ENCODE assay signal across 8 cellular contexts in genomic region chrX:48597353-48598264, GRCh38. TPM values are rescaled to one million over a fixed set of nuclear protein-coding genes. Genes with fewer than 3 reads are reported as not detected.
DNase-seq lines count a peak whose midpoint lies in the region; ATAC-seq and FAIRE-seq lines count a peak whose summit lies in the region.

Gene WDR13 (plus strand): TSS chrX:48597492. CDS start chrX:48597997, 505 bp downstream.

- no peaks in the 10 kb centered on the region for H3K9me3 Mint-ChIP-seq in activated T-cell treated with anti-CD3 and anti-CD28 coated beads, Interleukin-2, amount 50 U/mL, for 72 hours

- H3K27ac ChIP-seq in Karpas-422 (ENCODE audit: low read length), result peak within 1 kb of the TSS; percentile 74
- H3K27ac ChIP-seq in muscle layer of colon (ENCODE audit: low read depth, low read length), result peak within 1 kb of the TSS; percentile 82

- H3K4me1 Mint-ChIP-seq in activated T-cell treated with anti-CD3 and anti-CD28 coated beads, Interleukin-2, amount 50 U/mL, for 72 hours (ENCODE audit: low read depth), result peaks cover 14% of the 10 kb centered on the region

- DNase-seq in DMS114 treated with DMSO at 0.1 percent for 48 hours (lab: John Stamatoyannopoulos, UW; ENCODE audit: unreplicated experiment), result peak; percentile 85
- DNase-seq in Karpas-422, result peak; percentile 95
- DNase-seq in RCC 7860 (ENCODE audit: low spot score), result peak; percentile 86
- peak; percentile 87 to 90 for DNase-seq in activated T-cell treated with anti-CD3 and anti-CD28 coated beads, Interleukin-2, amount 50 U/mL, for 72 hours
- peak; percentile 77 to 79 for DNase-seq in stimulated activated CD8-positive, alpha-beta memory T cell treated with anti-CD3 and anti-CD28 coated beads, Interleukin-7, amount 100 ng/mL, for 1 hour (ENCODE audit: low read depth in 2 of 2)

- peak within 1 kb of the TSS; percentile 87 to 94 for H3K4me3 Mint-ChIP-seq in activated T-cell treated with anti-CD3 and anti-CD28 coated beads, Interleukin-2, amount 50 U/mL, for 72 hours

- H3K9ac ChIP-seq in Karpas-422 (ENCODE audit: low read length) (peak within 1 kb of the TSS; percentile 89), muscle layer of colon (ENCODE audit: low read length) (peak within 1 kb of the TSS; percentile 70)

- peak within 1 kb of the TSS; percentile 70 for H3K4me2 ChIP-seq in Karpas-422 (ENCODE audit: low read depth, low read length, poor library complexity, severe bottlenecking)

- H3K9me2 ChIP-seq in Karpas-422 (replicated peaks; ENCODE audit: insufficient read depth, low read length), result no peaks in the 10 kb centered on the region

- H4K20me1 ChIP-seq in Karpas-422 (ENCODE audit: insufficient read depth, low read depth, low read length), result no peaks in the 10 kb centered on the region

- peak within 1 kb of the TSS; percentile 79 for H3K4me3 ChIP-seq in Karpas-422 (ENCODE audit: low read length)
- H3K4me3 ChIP-seq in muscle layer of colon (ENCODE audit: low read depth in 1 of 2, low read length in 2 of 2), result peak within 1 kb of the TSS; percentile 52 to 69

- ATAC-seq in GM21619 (IDR thresholded peaks at IDR 0.05; ENCODE audit: unreplicated experiment), result peak; percentile 68
- peak; percentile 93 for ATAC-seq in activated T-cell treated with anti-CD3 and anti-CD28 coated beads, Interleukin-2, amount 50 U/mL, for 72 hours (replicated peaks in 1 of 2)
- ATAC-seq in esophagus mucosa, result peak; percentile 95

- no peaks in the 10 kb centered on the region for H3K36me3 ChIP-seq in Karpas-422 (ENCODE audit: insufficient read depth, low read length)
- H3K36me3 ChIP-seq in muscle layer of colon (ENCODE audit: insufficient read depth, low read length), result peaks cover 18% of the 10 kb centered on the region

- H3K9me3 ChIP-seq in Karpas-422 (ENCODE audit: low read length), result no peaks in the 10 kb centered on the region
- H3K9me3 ChIP-seq in muscle layer of colon (ENCODE audit: low read length), result no peaks in the 10 kb centered on the region

- no peaks in the 10 kb centered on the region for H3K79me2 ChIP-seq in Karpas-422 (ENCODE audit: low read length)

- H3K36me3 Mint-ChIP-seq in activated T-cell treated with anti-CD3 and anti-CD28 coated beads, Interleukin-2, amount 50 U/mL, for 72 hours (ENCODE audit: insufficient read depth in 2 of 2), result peaks cover 0 to 2% of the 10 kb centered on the region in 2 donors

- no peak within 1 kb of the TSS for H2AFZ ChIP-seq in Karpas-422 (ENCODE audit: low read length)

- H3K27ac Mint-ChIP-seq in activated T-cell treated with anti-CD3 and anti-CD28 coated beads, Interleukin-2, amount 50 U/mL, for 72 hours, result peak within 1 kb of the TSS; percentile 98

- H3K4me1 ChIP-seq in Karpas-422 (ENCODE audit: low read length) (no peaks in the 10 kb centered on the region; the same call in 1 of the 2 replicates), muscle layer of colon (ENCODE audit: insufficient read depth, low read length) (no peaks in the 10 kb centered on the region)

- H3K27me3 ChIP-seq in Karpas-422 (ENCODE audit: low read length) (no peaks in the 10 kb centered on the region), muscle layer of colon (ENCODE audit: control insufficient read depth in 1 of 2, insufficient read depth in 2 of 2, low read length in 2 of 2) (no peaks in the 10 kb centered on the region)

- no peaks in the 10 kb centered on the region for H3K27me3 Mint-ChIP-seq in activated T-cell treated with anti-CD3 and anti-CD28 coated beads, Interleukin-2, amount 50 U/mL, for 72 hours (ENCODE audit: low read depth)

- peak; percentile 84 for FAIRE-seq in RCC 7860 (lab: Jason Lieb, UNC)

RNA-seq across cellular contexts. Expression of gene WDR13, which starts in this region (rescaled TPM):
- total RNA-seq in Karpas-422 (2014; rRNA removed; shearing (Covaris generic); ENCODE audit: low replicate concordance), result 35.5 and 53.4 TPM in 2 replicates
- total RNA-seq in activated T-cell treated with anti-CD3 and anti-CD28 coated beads, Interleukin-2, amount 50 U/mL, for 72 hours, result 10 to 100 TPM; 55.7 to 59.9 TPM
- 70.2 TPM for total RNA-seq in esophagus mucosa

Comparison
In these comparisons a context has a peak if more than half of its experiments do, and no peak if none do; other contexts are left out.
1. Peak in every context shown above with its lines: DNase-seq, ATAC-seq, H3K4me3 ChIP-seq and H3K27ac ChIP-seq.